ENCODE assay signal across 1 cellular context in genomic region chr1:162011337-162012012, GRCh38.
A peak's percentile ranks its signal among the peaks of the same experiment; 100 is the strongest.
TF ChIP-seq lines count a peak whose summit lies in the region.

No MANE protein-coding gene starts in this region.

TF ChIP-seq in HepG2, 621 proteins besides CTCF, POLR2A, EP300 and RAD21:
- TF ChIP-seq, protein P1, sequence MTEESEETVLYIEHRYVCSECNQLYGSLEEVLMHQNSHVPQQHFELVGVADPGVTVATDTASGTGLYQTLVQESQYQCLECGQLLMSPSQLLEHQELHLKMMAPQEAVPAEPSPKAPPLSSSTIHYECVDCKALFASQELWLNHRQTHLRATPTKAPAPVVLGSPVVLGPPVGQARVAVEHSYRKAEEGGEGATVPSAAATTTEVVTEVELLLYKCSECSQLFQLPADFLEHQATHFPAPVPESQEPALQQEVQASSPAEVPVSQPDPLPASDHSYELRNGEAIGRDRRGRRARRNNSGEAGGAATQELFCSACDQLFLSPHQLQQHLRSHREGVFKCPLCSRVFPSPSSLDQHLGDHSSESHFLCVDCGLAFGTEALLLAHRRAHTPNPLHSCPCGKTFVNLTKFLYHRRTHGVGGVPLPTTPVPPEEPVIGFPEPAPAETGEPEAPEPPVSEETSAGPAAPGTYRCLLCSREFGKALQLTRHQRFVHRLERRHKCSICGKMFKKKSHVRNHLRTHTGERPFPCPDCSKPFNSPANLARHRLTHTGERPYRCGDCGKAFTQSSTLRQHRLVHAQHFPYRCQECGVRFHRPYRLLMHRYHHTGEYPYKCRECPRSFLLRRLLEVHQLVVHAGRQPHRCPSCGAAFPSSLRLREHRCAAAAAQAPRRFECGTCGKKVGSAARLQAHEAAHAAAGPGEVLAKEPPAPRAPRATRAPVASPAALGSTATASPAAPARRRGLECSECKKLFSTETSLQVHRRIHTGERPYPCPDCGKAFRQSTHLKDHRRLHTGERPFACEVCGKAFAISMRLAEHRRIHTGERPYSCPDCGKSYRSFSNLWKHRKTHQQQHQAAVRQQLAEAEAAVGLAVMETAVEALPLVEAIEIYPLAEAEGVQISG (CRISPR knock-in tag; IDR thresholded peaks at IDR 0.05): no peak
- TF ChIP-seq TFAP4 (IDR thresholded peaks at IDR 0.05; ENCODE audit: borderline replicate concordance, low read depth) (peak; percentile 37; the same call in 1 of the 2 replicates), HNF4A (CRISPR knock-in tag; IDR thresholded peaks at IDR 0.05) (0 out of 2 replicates have a peak, but pooled peaks have one; percentile 16), ZNF567 (CRISPR knock-in tag; IDR thresholded peaks at IDR 0.05; ENCODE audit: borderline replicate concordance) (no peak), SALL2 (CRISPR knock-in tag; IDR thresholded peaks at IDR 0.05) (no peak)
